Comparison of ENCODE assay signal across 8 cellular contexts in genomic region chr2:15803987-15804619, GRCh38.
"Had no signal": no experiment of that assay in that cellular context is flagged by ENCODE, and none has a peak within 500 bp of the region (broad histone marks: within the 10 kb centered on the region; RNA-seq: fewer than 3 reads in every experiment).

No MANE protein-coding gene starts in this region.

- H3K4me1 Mint-ChIP-seq: IgD-negative memory B cell had no signal

- H3K9ac ChIP-seq: GM23248 had no signal

- H3K36me3 Mint-ChIP-seq: IgD-negative memory B cell had no signal

- H3K4me3 ChIP-seq: GM23248 had no signal

- H2AFZ ChIP-seq: GM23248 had no signal

- DNase-seq: GM23248, GOT3, H9, HCEC 1CT, KBM-7 had no signal

- H3K27ac ChIP-seq: GM23248 had no signal

- H3K27ac Mint-ChIP-seq: H9, IgD-negative memory B cell had no signal

- H3K4me3 Mint-ChIP-seq: H9, IgD-negative memory B cell had no signal

- FAIRE-seq: H54, HTR-8/SVneo had no signal

- H3K9me3 Mint-ChIP-seq: H9, IgD-negative memory B cell had no signal
